ENCODE assay signal across 8 cellular contexts in the genomic region with DNA sequence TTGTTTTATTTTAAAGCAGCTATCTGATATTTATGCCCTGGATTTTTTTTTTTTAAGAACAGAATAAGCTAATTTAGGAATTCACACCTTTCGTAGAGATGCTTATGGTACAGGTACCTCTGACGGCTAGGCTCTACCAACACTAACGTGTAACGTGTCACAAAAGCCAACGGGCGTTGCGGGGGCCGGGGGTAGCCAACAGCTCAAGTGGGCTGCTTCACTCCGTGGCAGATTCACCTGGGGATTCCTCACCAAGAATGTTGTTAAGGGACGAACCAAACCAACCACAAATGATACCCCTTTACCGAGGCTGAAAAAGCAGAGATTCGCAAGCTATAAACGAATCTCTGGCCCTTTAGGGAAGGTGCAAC. TPM values are rescaled to one million over a fixed set of nuclear protein-coding genes. Genes with fewer than 3 reads are reported as not detected.
DNase-seq lines count a peak whose midpoint lies in the region; ATAC-seq, FAIRE-seq and TF ChIP-seq lines count a peak whose summit lies in the region.

No MANE protein-coding gene starts in this region.

- peaks cover 10% of the 10 kb centered on the region for H3K79me1 ChIP-seq in mesendoderm (ENCODE audit: low read length)

- H3K36me3 Mint-ChIP-seq in CD8-positive, alpha-beta memory T cell = peaks cover 0 to 8% (median 3%) of the 10 kb centered on the region in 3 donors

- H3K56ac ChIP-seq in mesendoderm (ENCODE audit: low read length) = peak overlapping the region; percentile 97

- intact Hi-C loops in K562 (cut with micrococcal nuclease) (no loop called here), thyroid gland (cut with DNase I) (no loop called here)

- H4K5ac ChIP-seq in mesendoderm (ENCODE audit: low read length) = no peak overlapping the region

- no peak for TF ChIP-seq EP300 in K562 (IDR thresholded peaks at IDR 0.05; ENCODE audit: low read length)

- peak overlapping the region; percentile 84 for H3K4me3 ChIP-seq in CD8-positive, alpha-beta memory T cell (ENCODE audit: low read length)
- H3K4me3 ChIP-seq in Loucy (ENCODE audit: low read length, poor library complexity, severe bottlenecking) (peak overlapping the region; percentile 100), K562 (peak overlapping the region; percentile 56), mesendoderm (ENCODE audit: low read length) (peak overlapping the region; percentile 96), thyroid gland (replicated peaks in 1 of 3) (peak overlapping the region; percentile 83 to 94 (median 89))

- peak overlapping the region; percentile 43 for H3K4ac ChIP-seq in mesendoderm (ENCODE audit: low read depth, low read length)

- H4K20me1 ChIP-seq in Loucy (ENCODE audit: insufficient read depth, low read length, poor library complexity, severe bottlenecking) (no peaks in the 10 kb centered on the region), K562 (replicated peaks; ENCODE audit: control insufficient read depth, insufficient read depth, low read length) (no peaks in the 10 kb centered on the region)

- H3K79me2 ChIP-seq in Loucy (ENCODE audit: insufficient read depth, low read length) (peaks cover 55% of the 10 kb centered on the region), K562 (ENCODE audit: control insufficient read depth, insufficient read depth, low read length) (peaks cover 33% of the 10 kb centered on the region), mesendoderm (ENCODE audit: control insufficient read depth, insufficient read depth, low read length) (peaks cover 24% of the 10 kb centered on the region)

- H3K36me3 ChIP-seq in CD8-positive, alpha-beta memory T cell (ENCODE audit: insufficient read depth, low read length) = peaks cover 4% of the 10 kb centered on the region
- no peaks in the 10 kb centered on the region for H3K36me3 ChIP-seq in Loucy (ENCODE audit: insufficient read depth, low read length)
- H3K36me3 ChIP-seq in K562 (ENCODE audit: control insufficient read depth, insufficient read depth, low read length) = 0 out of 3 replicates have a peak, but pooled peaks cover 5% of the 10 kb centered on the region
- no peaks in the 10 kb centered on the region for H3K36me3 ChIP-seq in mesendoderm (ENCODE audit: control insufficient read depth, insufficient read depth, low read length)
- H3K36me3 ChIP-seq in thyroid gland = no peaks in the 10 kb centered on the region

- H3K4me1 Mint-ChIP-seq in CD8-positive, alpha-beta memory T cell = peaks cover 42 to 57% (median 57%) of the 10 kb centered on the region in 3 donors

- H3K27ac ChIP-seq in CD8-positive, alpha-beta memory T cell (ENCODE audit: low read depth, low read length) = peak overlapping the region; percentile 89
- peak overlapping the region; percentile 81 for H3K27ac ChIP-seq in K562 (ENCODE audit: extremely low read depth, low read depth, low read length)
- peak overlapping the region; percentile 84 for H3K27ac ChIP-seq in mesendoderm (ENCODE audit: low read depth, low read length)
- H3K27ac ChIP-seq in thyroid gland = peak overlapping the region; percentile 90 to 97 (median 94)

- H3K9ac ChIP-seq in Loucy (ENCODE audit: low read depth, low read length, poor library complexity, severe bottlenecking) (peak overlapping the region; percentile 99), K562 (ENCODE audit: insufficient read depth in 1 of 2, low read depth in 2 of 2, low read length in 2 of 2) (peak overlapping the region; percentile 75 to 93), mesendoderm (ENCODE audit: low read length) (peak overlapping the region; percentile 99)

- H3K27me3 ChIP-seq in CD8-positive, alpha-beta memory T cell (ENCODE audit: insufficient read depth, low read length, poor library complexity, severe bottlenecking) = no peaks in the 10 kb centered on the region
- no peaks in the 10 kb centered on the region for H3K27me3 ChIP-seq in Loucy (ENCODE audit: insufficient read depth, low read length, poor library complexity, severe bottlenecking)
- H3K27me3 ChIP-seq in K562 (ENCODE audit: control insufficient read depth in 2 of 2, insufficient read depth in 2 of 2, low read length in 2 of 2) = no peaks in the 10 kb centered on the region
- H3K27me3 ChIP-seq in mesendoderm (ENCODE audit: insufficient read depth, low read length, poor library complexity) = no peaks in the 10 kb centered on the region
- no peaks in the 10 kb centered on the region for H3K27me3 ChIP-seq in thyroid gland

- in situ Hi-C loops in K562 (cut with MboI) = no loop called here

- peak; percentile 67 for FAIRE-seq in K562 (lab: Jason Lieb, UNC)

- CTCF ChIA-PET in CD8-positive, alpha-beta memory T cell (lab: Charles Lee) = interaction anchor here (0.9 kb wide), 1 partner anchor 483 kb away, joined by 4 read pairs; no protein-coding TSS in a partner anchor
- CTCF ChIA-PET in K562 (lab: Yijun Ruan, JAX; ENCODE audit: low intra/inter-chr PET ratio) = no interaction called here

- H3K4me1 ChIP-seq in CD8-positive, alpha-beta memory T cell (ENCODE audit: insufficient read depth, low read length) = peaks cover 38% of the 10 kb centered on the region
- peaks cover 50% of the 10 kb centered on the region for H3K4me1 ChIP-seq in Loucy (ENCODE audit: insufficient read depth, low read length, poor library complexity, severe bottlenecking)
- peaks cover 4 to 15% of the 10 kb centered on the region in 2 experiments; a peak in 4 of 5 replicates for H3K4me1 ChIP-seq in K562 (replicated peaks in 1 of 2; ENCODE audit: control insufficient read depth in 2 of 2, insufficient read depth in 2 of 2, low read length in 2 of 2)
- peaks cover 4% of the 10 kb centered on the region for H3K4me1 ChIP-seq in mesendoderm (ENCODE audit: control insufficient read depth, low read depth, low read length)
- peaks cover 17 to 40% of the 10 kb centered on the region in 2 donors for H3K4me1 ChIP-seq in thyroid gland

- no peak overlapping the region for H2BK120ac ChIP-seq in mesendoderm (ENCODE audit: low read depth, low read length)

- H2AFZ ChIP-seq in Loucy (ENCODE audit: low read length) (no peak overlapping the region), K562 (ENCODE audit: low read depth, low read length) (peak overlapping the region; percentile 87)

- H3K23ac ChIP-seq in mesendoderm (ENCODE audit: low read length) = peak overlapping the region; percentile 80

- peaks cover 11% of the 10 kb centered on the region for H3F3A ChIP-seq in Loucy (ENCODE audit: low read depth)

- no peaks in the 10 kb centered on the region for H3K9me1 ChIP-seq in K562 (ENCODE audit: control insufficient read depth, insufficient read depth, low read length)

- H3K9me3 Mint-ChIP-seq in CD8-positive, alpha-beta memory T cell = no peaks in the 10 kb centered on the region

- peaks cover 0 to 1% of the 10 kb centered on the region in 2 donors for H3K27me3 Mint-ChIP-seq in CD8-positive, alpha-beta memory T cell

- POLR2A ChIA-PET in CD8-positive, alpha-beta memory T cell (lab: Charles Lee) = interaction anchor here (0.6 to 0.8 kb wide), 3 partner anchors 57 to 576 kb away, joined by 3 read pairs; a partner anchor contains a TSS
- POLR2A ChIA-PET in K562 (lab: Yijun Ruan, JAX) = interaction anchor here (0.6 to 1.7 kb wide), 3 partner anchors 12 to 131 kb away, joined by 3 read pairs; no protein-coding TSS in a partner anchor

- no peak overlapping the region for H2BK15ac ChIP-seq in mesendoderm (replicated peaks; ENCODE audit: low read depth)

- WGBS in K562 (ENCODE audit: insufficient coverage, low coverage, missing lambda C conversion rate) = 11% methylated on average over 13 of the region's 13 CpGs
- WGBS in mesendoderm (ENCODE audit: extremely low coverage, insufficient coverage, low lambda C conversion rate) = no CpG with 5 or more reads among the region's 13 CpGs
- 5% methylated on average over 13 of the region's 13 CpGs for WGBS in thyroid gland, 2 donors

- no peak overlapping the region for H2AK5ac ChIP-seq in mesendoderm (ENCODE audit: low read length)

- peak overlapping the region; percentile 93 to 99 (median 94) for H3K27ac Mint-ChIP-seq in CD8-positive, alpha-beta memory T cell

- H4K8ac ChIP-seq in mesendoderm (ENCODE audit: low read depth, low read length) = no peak overlapping the region

- peak overlapping the region; percentile 77 for H3K18ac ChIP-seq in mesendoderm (ENCODE audit: low read length)

- no peak for TF ChIP-seq RAD21 in K562 (CRISPR knock-in tag; conservative IDR thresholded peaks at IDR 0.05 in 1 of 2, IDR thresholded peaks at IDR 0.05 in 1 of 2)

- H3K4me3 Mint-ChIP-seq in CD8-positive, alpha-beta memory T cell = peak overlapping the region; percentile 89 to 95 (median 94)

- no peaks in the 10 kb centered on the region for H3K9me3 ChIP-seq in CD8-positive, alpha-beta memory T cell (ENCODE audit: low read length)
- no peaks in the 10 kb centered on the region for H3K9me3 ChIP-seq in Loucy (ENCODE audit: insufficient read depth, low read depth, low read length)
- no peaks in the 10 kb centered on the region for H3K9me3 ChIP-seq in K562 (replicated peaks; ENCODE audit: control insufficient read depth, insufficient read depth, low read depth, low read length)
- H3K9me3 ChIP-seq in thyroid gland = no peaks in the 10 kb centered on the region

- H2BK5ac ChIP-seq in mesendoderm (ENCODE audit: low read length) = no peak overlapping the region

- no peaks in the 10 kb centered on the region for H3K9me2 ChIP-seq in Loucy (replicated peaks; ENCODE audit: low read depth, low read length)

- BruUV-seq in K562 (replicated peaks; lab: Mats Ljungman, UMichigan) = TSS peak; percentile 59

- ATAC-seq in K562 = no peak

- peak in 1 of 5 donors; percentile 1 for DNase-seq in CD8-positive, alpha-beta memory T cell
- DNase-seq in K562 (ENCODE audit: extremely low read depth in 1 of 4, low spot score in 3 of 4) = no peak
- DNase-seq in mesendoderm = no peak
- DNase-seq in thyroid gland = peak; percentile 5 to 12
- DNase-seq in NOMO-1 (lab: John Stamatoyannopoulos, UW; ENCODE audit: unreplicated experiment in 2 of 2) = no peak
- DNase-seq in DMS153 (lab: John Stamatoyannopoulos, UW) = no peak
- DNase-seq in T-helper 9 cell = no peak

- TF ChIP-seq POLR2A in K562 (conservative IDR thresholded peaks at IDR 0.05) = no peak
- TF ChIP-seq POLR2A in thyroid gland (IDR thresholded peaks at IDR 0.05) = no peak

- TF ChIP-seq CTCF in Loucy (conservative IDR thresholded peaks at IDR 0.05; ENCODE audit: low read length) (no peak), K562 (IDR thresholded peaks at IDR 0.05 in 2 of 3, conservative IDR thresholded peaks at IDR 0.05 in 1 of 3; ENCODE audit: insufficient read depth in 2 of 3, low read depth in 1 of 3, low read length in 3 of 3) (no peak), thyroid gland (IDR thresholded peaks at IDR 0.05) (no peak)

- H3K4me2 ChIP-seq in Loucy (ENCODE audit: low read depth, low read length, poor library complexity, severe bottlenecking) = peak overlapping the region; percentile 99
- H3K4me2 ChIP-seq in K562 (ENCODE audit: insufficient read depth, low read length) = peak overlapping the region; percentile 87
- peak overlapping the region; percentile 93 for H3K4me2 ChIP-seq in mesendoderm (ENCODE audit: low read length)

RNA-seq across cellular contexts. Expression of gene TMCC1, which starts 1.0 kb away (rescaled TPM):
- total RNA-seq in CD8-positive, alpha-beta memory T cell = 10 to 100 TPM; 16.0 to 18.6 TPM
- 5.6 TPM for polyA plus RNA-seq in CD8-positive, alpha-beta memory T cell
- 6.6 and 12.8 TPM in 2 replicates for total RNA-seq in K562 (2011; cell fraction: chromatin; rRNA removed; ENCODE audit: low replicate concordance)
- total RNA-seq in K562 (2011; cell fraction: nucleolus; rRNA removed) = 7.0 and 7.2 TPM in 2 replicates
- total RNA-seq in K562 (2011; cell fraction: nucleoplasm; rRNA removed) = 9.0 and 12.2 TPM in 2 replicates
- total RNA-seq in K562 (2014; rRNA removed) (2.6 and 4.7 TPM in 2 replicates), K562 (2014; rRNA removed; fragmentation: Illumina TruSeq; extraction: Trizol) (5.1 and 5.6 TPM in 2 replicates), K562 (2015; rRNA removed; fragmentation: Illumina TruSeq; extraction: Trizol) (4.0 and 5.5 TPM in 2 replicates), K562 (2021) (7.7 and 8.5 TPM in 2 replicates), thyroid gland (10 to 100 TPM; 24.3 to 41.7 (median 31.1) TPM)
- polyA plus RNA-seq in K562 (2011; rRNA removed) (5.6 and 8.7 TPM in 2 replicates), K562 (2014; fragmentation: Illumina TruSeq; extraction: Trizol) (4.8 TPM in 2 replicates), K562 (2014; fragmentation: Nextera tagmentation; extraction: Ambion mirVana) (1 to 10 TPM in 1 of 2 experiments, under 1 TPM in 1; 0.89 to 1.2 TPM), K562 (2014; rRNA removed) (1.6 and 3.3 TPM in 2 replicates)
- polyA plus RNA-seq in K562 (2011; cell fraction: cytosol; rRNA removed) = 3.0 and 3.2 TPM in 2 replicates
- polyA plus RNA-seq in K562 (2011; cell fraction: nucleus; rRNA removed) = 3.3 and 8.4 TPM in 2 replicates
- polyA plus RNA-seq in K562 (2012) = 3.1 and 3.7 TPM in 2 replicates
- 10.0 and 10.9 TPM in 2 replicates for polyA minus RNA-seq in K562 (2011; rRNA and poly(A)+ RNA removed)
- 2.5 and 5.7 TPM in 2 replicates for polyA minus RNA-seq in K562 (2011; cell fraction: cytosol; rRNA and poly(A)+ RNA removed)
- 7.8 and 9.6 TPM in 2 replicates for polyA minus RNA-seq in K562 (2011; cell fraction: nucleus; rRNA and poly(A)+ RNA removed)
- 12.1 TPM for polyA plus RNA-seq in mesendoderm (2013, experiment 1 of 2)
- 11.6 TPM for polyA plus RNA-seq in mesendoderm (2013, experiment 2 of 2)

Comparison
In these comparisons a context has a peak if more than half of its experiments do, and no peak if none do; other contexts are left out.
1. DNase-seq: peak in thyroid gland (2 of 2); none in K562 (0 of 4), mesendoderm (single experiment), NOMO-1 (0 of 2), DMS153 (single experiment) and T-helper 9 cell (single experiment).
2. Peak in every context shown above with its lines, with median percentiles within 50 percentile points of each other: H3K27ac ChIP-seq, H3K4me3 ChIP-seq, H3K4me2 ChIP-seq and H3K9ac ChIP-seq.